ENCODE assay signal across 8 cellular contexts in the genomic region with DNA sequence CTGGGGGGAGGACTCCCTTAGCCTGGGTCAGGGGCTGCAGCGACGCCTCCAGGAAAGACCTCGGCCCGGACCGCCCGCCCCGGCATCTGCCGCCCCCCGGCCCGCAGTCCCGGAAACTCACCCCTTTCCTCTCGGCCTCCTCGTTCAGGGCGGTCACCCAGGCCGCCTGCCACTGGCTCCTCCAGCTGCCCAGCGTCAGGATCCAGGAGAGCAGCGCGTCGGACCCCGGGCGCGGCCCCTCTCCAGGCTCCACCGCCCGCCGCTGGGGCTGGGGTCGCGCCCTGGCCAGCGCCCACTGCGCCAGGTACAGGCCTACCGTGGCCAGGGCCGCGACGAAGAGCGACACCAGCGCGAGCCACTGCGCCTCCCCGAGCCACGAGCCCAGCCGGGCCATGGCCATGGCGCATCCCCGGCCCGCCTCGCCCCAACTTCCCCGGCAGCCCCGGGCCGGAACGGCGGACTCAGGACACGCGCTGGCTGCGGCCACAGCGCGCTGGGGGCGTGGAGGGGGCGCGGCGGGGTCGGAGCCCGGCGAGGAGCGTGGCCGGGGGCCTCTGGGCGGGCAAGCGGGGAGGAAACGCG. TPM values are rescaled to one million over a fixed set of nuclear protein-coding genes. Genes with fewer than 3 reads are reported as not detected.
DNase-seq lines count a peak whose midpoint lies in the region; ATAC-seq and TF ChIP-seq lines count a peak whose summit lies in the region.

No MANE protein-coding gene starts in this region.

- H3K4me3 ChIP-seq in WERI-Rb-1 (ENCODE audit: low read depth, low read length) (peak overlapping the region; percentile 70), heart left ventricle (peak overlapping the region; percentile 62 to 97 (median 81))

- intact Hi-C loops in CD14-positive monocyte (cut with micrococcal nuclease) (no loop called here), heart left ventricle (cut with DNase I) (loop anchor here in 5 of 10 donors (2.0 to 10.0 kb wide), 4 partner anchors 27 to 161 kb away; no protein-coding TSS in a partner anchor)

- H3K9me3 ChIP-seq in WERI-Rb-1 (ENCODE audit: severe bottlenecking) (no peaks in the 10 kb centered on the region), heart left ventricle (no peaks in the 10 kb centered on the region)

- no peak overlapping the region for H3K27ac Mint-ChIP-seq in CD14-positive monocyte

- H3K4me1 ChIP-seq in heart left ventricle: peaks cover 5 to 54% (median 39%) of the 10 kb centered on the region in 12 donors

- TF ChIP-seq POLR2A in heart left ventricle (IDR thresholded peaks at IDR 0.05): no peak
- no peak for TF ChIP-seq POLR2A in GM18505 (IDR thresholded peaks at IDR 0.05; ENCODE audit: borderline replicate concordance, extremely low read depth, insufficient read depth, insufficient read length)

- peaks cover 24% of the 10 kb centered on the region for H3K4me1 Mint-ChIP-seq in CD14-positive monocyte

- WGBS in heart left ventricle, 4 donors: 0 to 1% (median 0%) methylated on average over 6 to 67 of the region's 67 CpGs

- H3K36me3 ChIP-seq in WERI-Rb-1: peaks cover 16% of the 10 kb centered on the region
- H3K36me3 ChIP-seq in heart left ventricle: no peaks in the 10 kb centered on the region

- peaks cover 4 to 16% (median 9%) of the 10 kb centered on the region in 3 donors for H3K27me3 Mint-ChIP-seq in CD14-positive monocyte (ENCODE audit: low read depth in 3 of 3)

- no peaks in the 10 kb centered on the region for H3K27me3 ChIP-seq in WERI-Rb-1 (ENCODE audit: insufficient read depth, low read depth, severe bottlenecking)
- no peaks in the 10 kb centered on the region for H3K27me3 ChIP-seq in heart left ventricle

- ATAC-seq in GM21515 (IDR thresholded peaks at IDR 0.05; ENCODE audit: unreplicated experiment) (peak; percentile 19), heart left ventricle (peak in 2 of 4 donors; percentile 5 to 16), HG02763 (IDR thresholded peaks at IDR 0.05; ENCODE audit: unreplicated experiment) (no peak), GM18505 (IDR thresholded peaks at IDR 0.05; ENCODE audit: unreplicated experiment) (no peak)

- TF ChIP-seq CTCF in CD14-positive monocyte (IDR thresholded peaks at IDR 0.05) (no peak), WERI-Rb-1 (IDR thresholded peaks at IDR 0.05; ENCODE audit: low read depth, low read length) (no peak), heart left ventricle (IDR thresholded peaks at IDR 0.05) (no peak)

- peak overlapping the region; percentile 79 to 89 for H3K4me3 Mint-ChIP-seq in CD14-positive monocyte

- DNase-seq in CD14-positive monocyte (ENCODE audit: low spot score): no peak
- peak; percentile 22 for DNase-seq in WERI-Rb-1
- DNase-seq in heart left ventricle: peak in 3 of 5 donors; percentile 37 to 50 (median 40)
- peak; percentile 72 for DNase-seq in retina
- DNase-seq in NOMO-1 (lab: John Stamatoyannopoulos, UW; ENCODE audit: unreplicated experiment in 2 of 2): no peak

- H3K27ac ChIP-seq in WERI-Rb-1: peak overlapping the region; percentile 71
- H3K27ac ChIP-seq in heart left ventricle: peak overlapping the region; percentile 32 to 82 (median 68)

- H3K9me3 Mint-ChIP-seq in CD14-positive monocyte: peaks cover 0 to 3% (median 0%) of the 10 kb centered on the region in 7 donors

- H3K36me3 Mint-ChIP-seq in CD14-positive monocyte: peaks cover 4 to 9% of the 10 kb centered on the region in 2 donors

RNA-seq across cellular contexts. Expression of a gene that starts 0.5 kb away (rescaled TPM):
- 1 to 10 TPM; 1.4 to 3.8 TPM for polyA plus RNA-seq in CD14-positive monocyte
- total RNA-seq in heart left ventricle: 10 to 100 TPM in 3 of 9 donors, 1 to 10 TPM in 6; 3.8 to 13.9 (median 7.8) TPM
- 1 to 10 TPM; 3.8 to 5.3 TPM for polyA plus RNA-seq in heart left ventricle

RNA-seq across cellular contexts. Expression of a gene that starts 56.8 kb away (rescaled TPM):
- polyA plus RNA-seq in CD14-positive monocyte (1 to 10 TPM; 4.7 to 7.2 TPM), heart left ventricle (1 to 10 TPM; 1.2 to 2.5 TPM)
- 10 to 100 TPM in 1 of 9 donors, 1 to 10 TPM in 8; 4.3 to 10.2 (median 6.2) TPM for total RNA-seq in heart left ventricle

Comparison
In these comparisons a context has a peak if more than half of its experiments do, and no peak if none do; other contexts are left out.
1. DNase-seq: peak in WERI-Rb-1 (single experiment), heart left ventricle (3 of 5) and retina (single experiment); none in CD14-positive monocyte (single experiment) and NOMO-1 (0 of 2).